ENCODE assay signal across 16 cellular contexts in genomic region chr18:6509417-6510198, GRCh38.
A peak's percentile ranks its signal among the peaks of the same experiment; 100 is the strongest.
DNase-seq lines count a peak whose midpoint lies in the region; ATAC-seq and TF ChIP-seq lines count a peak whose summit lies in the region.
"Had no signal": no experiment of that assay in that cellular context is flagged by ENCODE, and none has a peak within 500 bp of the region (broad histone marks: within the 10 kb centered on the region; RNA-seq: fewer than 3 reads in every experiment).

No MANE protein-coding gene starts in this region.

- no peaks in the 10 kb centered on the region for H3K36me3 Mint-ChIP-seq in type B pancreatic cell

- intact Hi-C loops in upper lobe of right lung (cut with DNase I) = loop anchor here (10.0 kb wide), 1 partner anchor 635 kb away; no protein-coding TSS in a partner anchor

- 0 out of 2 replicates have a peak, but pooled peaks cover 3% of the 10 kb centered on the region for H3K9me3 ChIP-seq in SU-DHL-6 (ENCODE audit: insufficient read depth, low read length)
- H3K9me3 ChIP-seq in upper lobe of right lung = no peaks in the 10 kb centered on the region
- H3K9me3 ChIP-seq: ovary had no signal

- TF ChIP-seq CTCF in SU-DHL-6 (IDR thresholded peaks at IDR 0.05; ENCODE audit: insufficient read depth, low read length, poor library complexity, severe bottlenecking) = no peak
- TF ChIP-seq CTCF in type B pancreatic cell (conservative IDR thresholded peaks at IDR 0.05) = no peak
- TF ChIP-seq CTCF in upper lobe of right lung (IDR thresholded peaks at IDR 0.05) = no peak

- peak overlapping the region; percentile 31 for H3K4me2 ChIP-seq in SU-DHL-6 (ENCODE audit: low read depth, low read length, poor library complexity, severe bottlenecking)
- H3K4me2 ChIP-seq: BLaER1 treated with 17β-estradiol and CSF1 and Interleukin-3, amounts not matched to agents 10 nM and 100 nM had no signal

- peak overlapping the region; percentile 61 for H3K4me3 Mint-ChIP-seq in type B pancreatic cell
- H3K4me3 Mint-ChIP-seq: T-helper 1 cell treated with Interleukin-12 subunit alpha and Interleukin-12 subunit beta and Interleukin-4 antibody, amounts not matched to agents 30 μg/mL and 1 μg/mL, for 36 hours had no signal

- no peaks in the 10 kb centered on the region for H3K79me2 ChIP-seq in SU-DHL-6 (ENCODE audit: insufficient read depth, low read length)

- ATAC-seq in HG02885 (IDR thresholded peaks at IDR 0.05; ENCODE audit: poor library complexity, unreplicated experiment) = peak; percentile 68
- no peak for ATAC-seq in upper lobe of right lung
- no peak for ATAC-seq in HG03342 (IDR thresholded peaks at IDR 0.05; ENCODE audit: unreplicated experiment)

- H3K27ac Mint-ChIP-seq in type B pancreatic cell = peak overlapping the region; percentile 73
- H3K27ac Mint-ChIP-seq: T-helper 1 cell treated with Interleukin-12 subunit alpha and Interleukin-12 subunit beta and Interleukin-4 antibody, amounts not matched to agents 30 μg/mL and 1 μg/mL, for 36 hours had no signal

- H3K4me1 Mint-ChIP-seq in type B pancreatic cell (ENCODE audit: unreplicated experiment) = peaks cover 11% of the 10 kb centered on the region

- H4K20me1 ChIP-seq in SU-DHL-6 (ENCODE audit: low read depth, low read length) = no peaks in the 10 kb centered on the region
- H4K20me1 ChIP-seq: BLaER1 treated with 17β-estradiol and CSF1 and Interleukin-3, amounts not matched to agents 10 nM and 100 nM had no signal

- DNase-seq in foreskin melanocyte = peak; percentile 65
- DNase-seq in type B pancreatic cell (ENCODE audit: extremely low spot score, unreplicated experiment) = no peak
- no peak for DNase-seq in upper lobe of right lung
- DNase-seq in pons (ENCODE audit: low spot score) = no peak
- DNase-seq: activated CD8-positive, alpha-beta memory T cell treated with anti-CD3 and anti-CD28 coated beads, Interleukin-2, amount 50 U/mL, for 4 hours; activated naive CD4-positive, alpha-beta T cell treated with Interleukin-2 at 50 U/mL for 16 hours; head of caudate nucleus; NCI-H187; ovary; spleen had no signal

- no peaks in the 10 kb centered on the region for H3F3A ChIP-seq in SU-DHL-6 (ENCODE audit: insufficient read depth)

- H2AFZ ChIP-seq in SU-DHL-6 (ENCODE audit: low read depth, low read length, severe bottlenecking) = no peak overlapping the region

- H3K27me3 Mint-ChIP-seq in type B pancreatic cell = peaks cover 21% of the 10 kb centered on the region

- H3K27me3 ChIP-seq in SU-DHL-6 (ENCODE audit: low read length) (no peaks in the 10 kb centered on the region), upper lobe of right lung (no peaks in the 10 kb centered on the region)
- H3K27me3 ChIP-seq: BLaER1 treated with 17β-estradiol and CSF1 and Interleukin-3, amounts not matched to agents 10 nM and 100 nM; ovary; spleen had no signal

- no peak overlapping the region for H3K9ac ChIP-seq in SU-DHL-6 (ENCODE audit: low read length)
- H3K9ac ChIP-seq: BLaER1 treated with 17β-estradiol and CSF1 and Interleukin-3, amounts not matched to agents 10 nM and 100 nM had no signal

- H3K9me3 Mint-ChIP-seq in type B pancreatic cell = no peaks in the 10 kb centered on the region
- H3K9me3 Mint-ChIP-seq: T-helper 1 cell treated with Interleukin-12 subunit alpha and Interleukin-12 subunit beta and Interleukin-4 antibody, amounts not matched to agents 30 μg/mL and 1 μg/mL, for 36 hours had no signal

- H3K27ac ChIP-seq in SU-DHL-6 (ENCODE audit: low read depth, low read length) (peak overlapping the region; percentile 60), upper lobe of right lung (no peak overlapping the region)
- H3K27ac ChIP-seq: BLaER1 treated with 17β-estradiol and CSF1 and Interleukin-3, amounts not matched to agents 10 nM and 100 nM; ovary; RWPE1; spleen had no signal

- no peaks in the 10 kb centered on the region for H3K36me3 ChIP-seq in SU-DHL-6 (ENCODE audit: low read length)
- no peaks in the 10 kb centered on the region for H3K36me3 ChIP-seq in upper lobe of right lung
- H3K36me3 ChIP-seq: BLaER1 treated with 17β-estradiol and CSF1 and Interleukin-3, amounts not matched to agents 10 nM and 100 nM; ovary; spleen had no signal

- no peaks in the 10 kb centered on the region for H3K4me1 ChIP-seq in upper lobe of right lung
- H3K4me1 ChIP-seq: spleen had no signal

- H3K4me3 ChIP-seq in SU-DHL-6 (ENCODE audit: insufficient read depth, low read length, poor library complexity, severe bottlenecking) (no peak overlapping the region), upper lobe of right lung (no peak overlapping the region)
- H3K4me3 ChIP-seq: BLaER1 treated with 17β-estradiol and CSF1 and Interleukin-3, amounts not matched to agents 10 nM and 100 nM; ovary; spleen had no signal

- H3K9me2 ChIP-seq in SU-DHL-6 (replicated peaks; ENCODE audit: insufficient read depth, low read length) = no peaks in the 10 kb centered on the region
